In genomic region chr7:101218236-101219130, GRCh38 we compare ENCODE assay signal across 8 cellular contexts. TPM values are rescaled to one million over a fixed set of nuclear protein-coding genes. Genes with fewer than 3 reads are reported as not detected.
DNase-seq lines count a peak whose midpoint lies in the region; ATAC-seq and TF ChIP-seq lines count a peak whose summit lies in the region.

No MANE protein-coding gene starts in this region.

- peaks cover 28% of the 10 kb centered on the region for H3K4me1 Mint-ChIP-seq in activated CD8-positive, alpha-beta T cell treated with anti-CD3 and anti-CD28 coated beads for 36 hours (ENCODE audit: low read depth)

- no peaks in the 10 kb centered on the region for H3K27me3 ChIP-seq in GM06990 (replicated peaks; ENCODE audit: control insufficient read depth, insufficient read depth, low read length)
- H3K27me3 ChIP-seq in iPS-20b (ENCODE audit: insufficient read depth, low read length): peaks cover 5% of the 10 kb centered on the region; the same call in 1 of the 2 replicates

- H3K4me1 ChIP-seq in iPS-20b (ENCODE audit: insufficient read depth, low read length): no peaks in the 10 kb centered on the region; the same call in 1 of the 2 replicates

- peak; percentile 6 for ATAC-seq in HG02588 (IDR thresholded peaks at IDR 0.05; ENCODE audit: unreplicated experiment)
- ATAC-seq in activated CD8-positive, alpha-beta T cell treated with anti-CD3 and anti-CD28 coated beads for 36 hours: peak; percentile 10

- peaks cover 6% of the 10 kb centered on the region for H3K36me3 Mint-ChIP-seq in activated CD8-positive, alpha-beta T cell treated with anti-CD3 and anti-CD28 coated beads for 36 hours (ENCODE audit: low read depth)

- POLR2A ChIA-PET in activated CD8-positive, alpha-beta T cell treated with anti-CD3 and anti-CD28 coated beads for 36 hours (lab: Charles Lee): interaction anchor here (0.6 to 3.2 kb wide), 11 partner anchors 10 to 1186 kb away, joined by 3 to 22 read pairs (median 3); partner anchors contain the start of genes CLDN15 and FIS1

- peak overlapping the region; percentile 79 for H3K9ac ChIP-seq in iPS-20b (ENCODE audit: low read depth, low read length)

- H3K27me3 Mint-ChIP-seq in activated CD8-positive, alpha-beta T cell treated with anti-CD3 and anti-CD28 coated beads for 36 hours: no peaks in the 10 kb centered on the region

- H3K27ac ChIP-seq in iPS-20b (ENCODE audit: low read length) (no peak overlapping the region), substantia nigra (ENCODE audit: low read depth, low read length, poor library complexity, severe bottlenecking) (peak overlapping the region; percentile 97)

- CTCF ChIA-PET in activated CD8-positive, alpha-beta T cell treated with anti-CD3 and anti-CD28 coated beads for 36 hours (lab: Charles Lee): interaction anchor here (0.7 to 4.5 kb wide), 15 partner anchors 8 to 193 kb away, joined by 3 to 49 read pairs (median 5); partner anchors contain the start of gene FIS1

- peak overlapping the region; percentile 98 for H3K4me3 Mint-ChIP-seq in activated CD8-positive, alpha-beta T cell treated with anti-CD3 and anti-CD28 coated beads for 36 hours

- no peaks in the 10 kb centered on the region for H3K9me3 ChIP-seq in iPS-20b (ENCODE audit: insufficient read depth, low read depth, low read length)

- H3K36me3 ChIP-seq in GM06990 (ENCODE audit: control insufficient read depth, insufficient read depth, low read length) (peaks cover 4% of the 10 kb centered on the region), iPS-20b (ENCODE audit: insufficient read depth, low read depth, low read length) (peaks cover 3% of the 10 kb centered on the region; the same call in 1 of the 2 replicates)

- H3K4me3 ChIP-seq in GM06990 (replicated peaks; ENCODE audit: low read depth, low read length) (peak overlapping the region; percentile 95), iPS-20b (ENCODE audit: low read length) (peak overlapping the region; percentile 90)

- TF ChIP-seq CTCF in GM06990 (IDR thresholded peaks at IDR 0.05; ENCODE audit: insufficient read depth, low read length, poor library complexity, severe bottlenecking): no peak
- TF ChIP-seq CTCF in activated CD8-positive, alpha-beta T cell treated with anti-CD3 and anti-CD28 coated beads for 36 hours (IDR thresholded peaks at IDR 0.05): no peak

- H3K9me3 Mint-ChIP-seq in activated CD8-positive, alpha-beta T cell treated with anti-CD3 and anti-CD28 coated beads for 36 hours: no peaks in the 10 kb centered on the region

- DNase-seq in GM06990 (ENCODE audit: extremely low read depth, insufficient read length): no peak
- no peak for DNase-seq in activated CD8-positive, alpha-beta T cell treated with anti-CD3 and anti-CD28 coated beads for 36 hours
- no peak for DNase-seq in substantia nigra (lab: John Stamatoyannopoulos, UW)
- DNase-seq in SIG-M5 (lab: John Stamatoyannopoulos, UW): no peak
- DNase-seq in DMS114 treated with DMSO at 0.1 percent for 48 hours (lab: John Stamatoyannopoulos, UW; ENCODE audit: unreplicated experiment): no peak
- no peak for DNase-seq in Ammon's horn (ENCODE audit: low spot score)

- intact Hi-C loops in activated CD8-positive, alpha-beta T cell treated with anti-CD3 and anti-CD28 coated beads for 36 hours (cut with micrococcal nuclease): no loop called here

- H3K27ac Mint-ChIP-seq in activated CD8-positive, alpha-beta T cell treated with anti-CD3 and anti-CD28 coated beads for 36 hours: peak overlapping the region; percentile 88

RNA-seq across cellular contexts. Expression of gene ZNHIT1, which starts 0.5 kb away (rescaled TPM):
- 10 to 100 TPM; 36.8 to 37.9 TPM for total RNA-seq in activated CD8-positive, alpha-beta T cell treated with anti-CD3 and anti-CD28 coated beads for 36 hours

RNA-seq across cellular contexts. Expression of gene PLOD3, which starts 1.1 kb away (rescaled TPM):
- 10 to 100 TPM; 20.4 to 24.4 TPM for total RNA-seq in activated CD8-positive, alpha-beta T cell treated with anti-CD3 and anti-CD28 coated beads for 36 hours

RNA-seq across cellular contexts. Expression of gene MOGAT3, which starts 17.6 kb away (rescaled TPM):
- total RNA-seq in activated CD8-positive, alpha-beta T cell treated with anti-CD3 and anti-CD28 coated beads for 36 hours: not detected

RNA-seq across cellular contexts. Expression of gene CLDN15, which starts 19.1 kb away (rescaled TPM):
- 10 to 100 TPM; 14.2 to 15.8 TPM for total RNA-seq in activated CD8-positive, alpha-beta T cell treated with anti-CD3 and anti-CD28 coated beads for 36 hours

RNA-seq across cellular contexts. Expression of gene FIS1, which starts 26.4 kb away (rescaled TPM):
- total RNA-seq in activated CD8-positive, alpha-beta T cell treated with anti-CD3 and anti-CD28 coated beads for 36 hours: 10 to 100 TPM; 86.5 to 96.8 TPM
